Comparison of ENCODE assay signal across 8 cellular contexts in the genomic region with DNA sequence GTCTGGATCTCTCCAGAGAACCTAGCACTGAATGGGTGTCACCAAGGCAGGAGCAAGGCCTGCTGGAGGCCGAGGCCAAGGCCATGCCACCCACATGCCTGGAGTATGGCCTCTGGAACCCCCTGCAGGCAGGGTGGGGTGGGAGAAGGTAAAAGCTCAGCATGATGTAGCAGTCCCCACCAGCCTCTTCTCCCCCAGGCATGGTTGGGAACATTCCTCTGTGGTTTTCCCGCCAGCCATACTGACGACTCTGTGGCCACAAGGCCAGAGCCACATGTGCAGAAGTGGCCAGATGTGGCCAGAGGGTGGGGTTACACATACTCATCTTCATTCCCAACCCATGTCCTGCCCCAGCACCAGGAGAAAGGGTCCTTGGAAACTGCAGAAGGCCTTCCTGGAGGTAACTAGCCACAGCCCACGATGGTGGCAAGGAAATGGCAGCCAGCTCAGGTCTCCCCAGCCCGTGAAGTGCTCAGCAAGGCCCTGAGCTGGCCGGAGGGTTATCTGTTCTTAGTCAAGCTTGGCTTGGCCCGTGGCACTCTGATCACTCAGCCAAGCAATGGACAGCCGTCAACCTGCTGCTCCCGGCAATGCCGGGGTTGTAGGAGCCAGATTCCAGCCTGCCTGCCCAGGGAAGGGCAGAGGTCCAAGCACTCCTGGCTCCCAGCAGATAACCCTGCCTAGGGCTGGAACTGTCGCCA. TPM values are rescaled to one million over a fixed set of nuclear protein-coding genes. Genes with fewer than 3 reads are reported as not detected.
DNase-seq lines count a peak whose midpoint lies in the region; ATAC-seq, FAIRE-seq and TF ChIP-seq lines count a peak whose summit lies in the region.

No MANE protein-coding gene starts in this region.

- H3K27ac Mint-ChIP-seq in activated naive CD8-positive, alpha-beta T cell treated with anti-CD3 and anti-CD28 coated beads, Interleukin-2, amount 50 U/mL, for 24 hours = no peak overlapping the region
- H3K27ac Mint-ChIP-seq in activated naive CD8-positive, alpha-beta T cell treated with anti-CD3 and anti-CD28 coated beads for 36 hours = no peak overlapping the region
- H3K27ac Mint-ChIP-seq in chondrocyte (ENCODE audit: unreplicated experiment) = peak overlapping the region; percentile 98

- peaks cover 9% of the 10 kb centered on the region for H3K4me1 Mint-ChIP-seq in activated naive CD8-positive, alpha-beta T cell treated with anti-CD3 and anti-CD28 coated beads, Interleukin-2, amount 50 U/mL, for 24 hours
- H3K4me1 Mint-ChIP-seq in activated naive CD8-positive, alpha-beta T cell treated with anti-CD3 and anti-CD28 coated beads for 36 hours = peaks cover 13% of the 10 kb centered on the region
- H3K4me1 Mint-ChIP-seq in chondrocyte (ENCODE audit: low read depth) = peaks cover 41% of the 10 kb centered on the region

- no peak for DNase-seq in activated naive CD8-positive, alpha-beta T cell treated with anti-CD3 and anti-CD28 coated beads, Interleukin-2, amount 50 U/mL, for 24 hours
- DNase-seq in activated naive CD8-positive, alpha-beta T cell treated with anti-CD3 and anti-CD28 coated beads for 36 hours = no peak
- no peak for DNase-seq in chondrocyte (ENCODE audit: low spot score)
- peak; percentile 50 for DNase-seq in HepG2 (ENCODE audit: low spot score)
- DNase-seq in uterus = no peak
- DNase-seq in stimulated activated CD8-positive, alpha-beta memory T cell treated with anti-CD3 and anti-CD28 coated beads, Interleukin-4, amount 100 ng/mL, for 48 hours = no peak
- DNase-seq in stimulated activated naive CD4-positive, alpha-beta T cell treated with Interleukin-2 at 50 U/mL for 16 hours (lab: John Stamatoyannopoulos, UW) = no peak

- TF ChIP-seq RAD21 in HepG2 (CRISPR knock-in tag; IDR thresholded peaks at IDR 0.05) = no peak

- H2AFZ ChIP-seq in HepG2 (ENCODE audit: low read length) = no peak overlapping the region

- peak; percentile 17 for ATAC-seq in activated naive CD8-positive, alpha-beta T cell treated with anti-CD3 and anti-CD28 coated beads, Interleukin-2, amount 50 U/mL, for 24 hours
- ATAC-seq in HepG2 (peak; percentile 11), GM19035 (IDR thresholded peaks at IDR 0.05; ENCODE audit: unreplicated experiment) (no peak)

- POLR2A ChIA-PET in HepG2 (lab: Yijun Ruan, JAX) = interaction anchor here (0.6 to 3.1 kb wide), 6 partner anchors 10 to 262 kb away, joined by 3 to 23 read pairs (median 14); a partner anchor contains a TSS

- TF ChIP-seq CTCF in chondrocyte (IDR thresholded peaks at IDR 0.05) (no peak), HepG2 (CRISPR knock-in tag; IDR thresholded peaks at IDR 0.05) (peak; percentile 46), uterus (IDR thresholded peaks at IDR 0.05) (no peak)

- H3K27me3 Mint-ChIP-seq in activated naive CD8-positive, alpha-beta T cell treated with anti-CD3 and anti-CD28 coated beads, Interleukin-2, amount 50 U/mL, for 24 hours = no peaks in the 10 kb centered on the region
- H3K27me3 Mint-ChIP-seq in activated naive CD8-positive, alpha-beta T cell treated with anti-CD3 and anti-CD28 coated beads for 36 hours = no peaks in the 10 kb centered on the region
- H3K27me3 Mint-ChIP-seq in chondrocyte (ENCODE audit: low read depth) = no peaks in the 10 kb centered on the region

- H3K36me3 Mint-ChIP-seq in activated naive CD8-positive, alpha-beta T cell treated with anti-CD3 and anti-CD28 coated beads, Interleukin-2, amount 50 U/mL, for 24 hours (ENCODE audit: low read depth) = no peaks in the 10 kb centered on the region
- no peaks in the 10 kb centered on the region for H3K36me3 Mint-ChIP-seq in activated naive CD8-positive, alpha-beta T cell treated with anti-CD3 and anti-CD28 coated beads for 36 hours
- H3K36me3 Mint-ChIP-seq in chondrocyte (ENCODE audit: low read depth) = peaks cover 3% of the 10 kb centered on the region

- in situ Hi-C loops in HepG2 (cut with HindIII; ENCODE audit: extremely low pct_ligation_motif_present, low pct_unique_long_range_greater_than_20kb) = no loop called here

- no peaks in the 10 kb centered on the region for H3K27me3 ChIP-seq in HepG2 (ENCODE audit: control insufficient read depth in 1 of 2, insufficient read depth in 2 of 2, low read length in 2 of 2)
- no peaks in the 10 kb centered on the region for H3K27me3 ChIP-seq in uterus

- H3K9me3 Mint-ChIP-seq in activated naive CD8-positive, alpha-beta T cell treated with anti-CD3 and anti-CD28 coated beads, Interleukin-2, amount 50 U/mL, for 24 hours = no peaks in the 10 kb centered on the region
- no peaks in the 10 kb centered on the region for H3K9me3 Mint-ChIP-seq in activated naive CD8-positive, alpha-beta T cell treated with anti-CD3 and anti-CD28 coated beads for 36 hours
- no peaks in the 10 kb centered on the region for H3K9me3 Mint-ChIP-seq in chondrocyte (ENCODE audit: low read depth)

- WGBS in HepG2 (ENCODE audit: low lambda C conversion rate) = 69% methylated on average over 3 of the region's 11 CpGs

- peaks cover 7% of the 10 kb centered on the region; the same call in 1 of the 2 replicates for H4K20me1 ChIP-seq in HepG2 (ENCODE audit: insufficient read depth, low read length)

- H3K9ac ChIP-seq in HepG2 (ENCODE audit: insufficient read depth, low read depth, low read length) = peak overlapping the region; percentile 12; the same call in 1 of the 2 replicates

- peak overlapping the region; percentile 94 for H3K27ac ChIP-seq in HepG2 (ENCODE audit: extremely low read length, insufficient read depth, low read length)
- H3K27ac ChIP-seq in uterus = peak overlapping the region; percentile 80 to 91

- H3K4me3 Mint-ChIP-seq in activated naive CD8-positive, alpha-beta T cell treated with anti-CD3 and anti-CD28 coated beads, Interleukin-2, amount 50 U/mL, for 24 hours = no peak overlapping the region
- no peak overlapping the region for H3K4me3 Mint-ChIP-seq in activated naive CD8-positive, alpha-beta T cell treated with anti-CD3 and anti-CD28 coated beads for 36 hours
- no peak overlapping the region for H3K4me3 Mint-ChIP-seq in chondrocyte (ENCODE audit: unreplicated experiment)

- H3K4me3 ChIP-seq in HepG2 (replicated peaks in 1 of 3; ENCODE audit: insufficient read depth in 1 of 3, low read depth in 2 of 3, low read length in 3 of 3) (no peak overlapping the region), uterus (no peak overlapping the region)

- H3K36me3 ChIP-seq in HepG2 (replicated peaks in 1 of 2; ENCODE audit: control insufficient read depth in 1 of 2, insufficient read depth in 2 of 2, low read length in 2 of 2) (peaks cover 4 to 13% of the 10 kb centered on the region in 2 experiments; a peak in 4 of 5 replicates), uterus (no peaks in the 10 kb centered on the region)

- no peaks in the 10 kb centered on the region for H3K9me3 ChIP-seq in HepG2 (ENCODE audit: low read length)
- H3K9me3 ChIP-seq in uterus = no peaks in the 10 kb centered on the region

- FAIRE-seq in HepG2 (lab: Jason Lieb, UNC) = no peak

- CTCF ChIA-PET in HepG2 (lab: Yijun Ruan, JAX; ENCODE audit: low intra/inter-chr PET ratio, low total read pairs) = interaction anchor here (1.4 to 2.4 kb wide), 3 partner anchors 13 to 18 kb away, joined by 3 to 17 read pairs (median 6); no protein-coding TSS in a partner anchor

- no peak for TF ChIP-seq EP300 in HepG2 (IDR thresholded peaks at IDR 0.05; ENCODE audit: low read depth in 2 of 2, low read length in 2 of 2)
- TF ChIP-seq EP300 in HepG2 (CRISPR knock-in tag; IDR thresholded peaks at IDR 0.05; ENCODE audit: borderline replicate concordance) = no peak

- H3K4me2 ChIP-seq in HepG2 (ENCODE audit: low read depth, low read length) = peak overlapping the region; percentile 14; the same call in 1 of the 2 replicates

- TF ChIP-seq POLR2A in HepG2 (IDR thresholded peaks at IDR 0.05; ENCODE audit: insufficient read depth in 1 of 2, low read depth in 2 of 2, low read length in 2 of 2) = 0 out of 4 replicates have a peak, but pooled peaks of 1 of the 2 experiments have one; percentile 13
- no peak for TF ChIP-seq POLR2A in uterus (IDR thresholded peaks at IDR 0.05)

- BruUV-seq in HepG2 (replicated peaks; lab: Mats Ljungman, UMichigan) = no TSS peak

- intact Hi-C loops in HepG2 (cut with micrococcal nuclease; ENCODE audit: unreplicated experiment) = loop anchor here (2.0 kb wide), 1 partner anchor 14 kb away; no protein-coding TSS in a partner anchor
- intact Hi-C loops in uterus (cut with DNase I; ENCODE audit: low total_unique reads) = no loop called here

- H3K4me1 ChIP-seq in HepG2 (ENCODE audit: insufficient read depth, low read length) (peaks cover 57% of the 10 kb centered on the region), uterus (peaks cover 5 to 9% of the 10 kb centered on the region in 2 donors)

- H3K79me2 ChIP-seq in HepG2 (ENCODE audit: insufficient read depth, low read length) = peaks cover 20% of the 10 kb centered on the region

RNA-seq across cellular contexts. Expression of a gene that starts 26.2 kb away (rescaled TPM):
- total RNA-seq in activated naive CD8-positive, alpha-beta T cell treated with anti-CD3 and anti-CD28 coated beads for 36 hours = 10 to 100 TPM; 18.2 to 18.7 TPM
- total RNA-seq in chondrocyte = 46.3 to 51.2 TPM (median 47.0 TPM) in 3 replicates
- total RNA-seq in HepG2 (2016; rRNA removed; fragmentation: Illumina TruSeq; extraction: Trizol) = 34.0 and 46.4 TPM in 2 replicates
- total RNA-seq in HepG2 (2016; cell fraction: cytosol; rRNA removed; fragmentation: Illumina TruSeq; extraction: Trizol; ENCODE audit: low read depth) = 9.5 and 10.8 TPM in 2 replicates
- 32.6 and 44.0 TPM in 2 replicates for total RNA-seq in HepG2 (2016; cell fraction: insoluble cytoplasmic fraction; rRNA removed; fragmentation: Illumina TruSeq; extraction: Trizol)
- 18.6 and 21.1 TPM in 2 replicates for total RNA-seq in HepG2 (2016; cell fraction: membrane; rRNA removed; fragmentation: Illumina TruSeq; extraction: Trizol)
- 37.8 and 39.5 TPM in 2 replicates for total RNA-seq in HepG2 (2016; cell fraction: nucleus; rRNA removed; fragmentation: Illumina TruSeq; extraction: Trizol)
- polyA plus RNA-seq in HepG2 (2011; rRNA removed) = 85.4 and 140 TPM in 2 replicates
- 66.8 and 91.0 TPM in 2 replicates for polyA plus RNA-seq in HepG2 (2011; cell fraction: cytosol; rRNA removed)
- polyA plus RNA-seq in HepG2 (2011; cell fraction: nucleus; rRNA removed) = 179 and 189 TPM in 2 replicates
- 88.1 and 102 TPM in 2 replicates for polyA plus RNA-seq in HepG2 (2012)
- polyA plus RNA-seq in HepG2 (2016; cell fraction: cytosol; fragmentation: Illumina TruSeq; extraction: Trizol; ENCODE audit: low read depth) = 3.3 and 3.4 TPM in 2 replicates
- polyA plus RNA-seq in HepG2 (2016; cell fraction: insoluble cytoplasmic fraction; fragmentation: Illumina TruSeq; extraction: Trizol; ENCODE audit: low read depth) = 24.1 and 29.9 TPM in 2 replicates
- 9.7 and 10.3 TPM in 2 replicates for polyA plus RNA-seq in HepG2 (2016; cell fraction: membrane; fragmentation: Illumina TruSeq; extraction: Trizol; ENCODE audit: low read depth)
- 56.7 and 66.5 TPM in 2 replicates for polyA plus RNA-seq in HepG2 (2016; cell fraction: nucleus; fragmentation: Illumina TruSeq; extraction: Trizol; ENCODE audit: insufficient read depth, low read depth)
- polyA minus RNA-seq in HepG2 (2011; rRNA and poly(A)+ RNA removed; ENCODE audit: low replicate concordance) = 59.4 and 315 TPM in 2 replicates
- 82.1 and 94.7 TPM in 2 replicates for polyA minus RNA-seq in HepG2 (2011; cell fraction: cytosol; rRNA and poly(A)+ RNA removed)
- 68.9 and 78.6 TPM in 2 replicates for polyA minus RNA-seq in HepG2 (2011; cell fraction: nucleus; rRNA and poly(A)+ RNA removed)
- 10 to 100 TPM; 35.9 to 74.1 (median 58.0) TPM for total RNA-seq in uterus

RNA-seq across cellular contexts. Expression of a gene that starts 26.7 kb away (rescaled TPM):
- total RNA-seq in activated naive CD8-positive, alpha-beta T cell treated with anti-CD3 and anti-CD28 coated beads for 36 hours = 10 to 100 TPM; 30.8 to 31.1 TPM
- total RNA-seq in chondrocyte (52.3 to 70.5 TPM (median 59.2 TPM) in 3 replicates), HepG2 (2016; rRNA removed; fragmentation: Illumina TruSeq; extraction: Trizol) (18.8 and 38.5 TPM in 2 replicates), uterus (10 to 100 TPM; 12.4 to 66.3 (median 33.8) TPM)
- 8.6 and 14.9 TPM in 2 replicates for total RNA-seq in HepG2 (2016; cell fraction: cytosol; rRNA removed; fragmentation: Illumina TruSeq; extraction: Trizol; ENCODE audit: low read depth)
- total RNA-seq in HepG2 (2016; cell fraction: insoluble cytoplasmic fraction; rRNA removed; fragmentation: Illumina TruSeq; extraction: Trizol) = 17.5 and 37.8 TPM in 2 replicates
- 16.0 and 22.0 TPM in 2 replicates for total RNA-seq in HepG2 (2016; cell fraction: membrane; rRNA removed; fragmentation: Illumina TruSeq; extraction: Trizol)
- 40.7 and 44.5 TPM in 2 replicates for total RNA-seq in HepG2 (2016; cell fraction: nucleus; rRNA removed; fragmentation: Illumina TruSeq; extraction: Trizol)
- polyA plus RNA-seq in HepG2 (2011; rRNA removed) = 75.8 and 76.1 TPM in 2 replicates
- polyA plus RNA-seq in HepG2 (2011; cell fraction: cytosol; rRNA removed) = 79.2 and 116 TPM in 2 replicates
- polyA plus RNA-seq in HepG2 (2011; cell fraction: nucleus; rRNA removed) = 46.2 and 49.1 TPM in 2 replicates
- 40.3 and 62.7 TPM in 2 replicates for polyA plus RNA-seq in HepG2 (2012)
- 24.5 and 33.4 TPM in 2 replicates for polyA plus RNA-seq in HepG2 (2016; cell fraction: cytosol; fragmentation: Illumina TruSeq; extraction: Trizol; ENCODE audit: low read depth)
- 41.7 and 46.0 TPM in 2 replicates for polyA plus RNA-seq in HepG2 (2016; cell fraction: insoluble cytoplasmic fraction; fragmentation: Illumina TruSeq; extraction: Trizol; ENCODE audit: low read depth)
- 39.8 and 42.2 TPM in 2 replicates for polyA plus RNA-seq in HepG2 (2016; cell fraction: membrane; fragmentation: Illumina TruSeq; extraction: Trizol; ENCODE audit: low read depth)
- 126 and 134 TPM in 2 replicates for polyA plus RNA-seq in HepG2 (2016; cell fraction: nucleus; fragmentation: Illumina TruSeq; extraction: Trizol; ENCODE audit: insufficient read depth, low read depth)
- polyA minus RNA-seq in HepG2 (2011; rRNA and poly(A)+ RNA removed; ENCODE audit: low replicate concordance) = 232 and 267 TPM in 2 replicates
- polyA minus RNA-seq in HepG2 (2011; cell fraction: cytosol; rRNA and poly(A)+ RNA removed) = 41.8 and 52.8 TPM in 2 replicates
- polyA minus RNA-seq in HepG2 (2011; cell fraction: nucleus; rRNA and poly(A)+ RNA removed) = 25.0 and 33.2 TPM in 2 replicates

RNA-seq across cellular contexts. Expression of a gene that starts 30.8 kb away (rescaled TPM):
- total RNA-seq in activated naive CD8-positive, alpha-beta T cell treated with anti-CD3 and anti-CD28 coated beads for 36 hours = 100 to 1,000 TPM; 103 to 110 TPM
- 48.3 to 51.0 TPM (median 49.7 TPM) in 3 replicates for total RNA-seq in chondrocyte
- total RNA-seq in HepG2 (2016; rRNA removed; fragmentation: Illumina TruSeq; extraction: Trizol) = 52.8 and 58.4 TPM in 2 replicates
- 33.1 and 35.6 TPM in 2 replicates for total RNA-seq in HepG2 (2016; cell fraction: cytosol; rRNA removed; fragmentation: Illumina TruSeq; extraction: Trizol; ENCODE audit: low read depth)
- 54.1 and 58.0 TPM in 2 replicates for total RNA-seq in HepG2 (2016; cell fraction: insoluble cytoplasmic fraction; rRNA removed; fragmentation: Illumina TruSeq; extraction: Trizol)
- 83.5 and 84.1 TPM in 2 replicates for total RNA-seq in HepG2 (2016; cell fraction: membrane; rRNA removed; fragmentation: Illumina TruSeq; extraction: Trizol)
- 32.8 and 34.5 TPM in 2 replicates for total RNA-seq in HepG2 (2016; cell fraction: nucleus; rRNA removed; fragmentation: Illumina TruSeq; extraction: Trizol)
- polyA plus RNA-seq in HepG2 (2011; rRNA removed) = 43.3 and 55.7 TPM in 2 replicates
- 39.5 and 49.1 TPM in 2 replicates for polyA plus RNA-seq in HepG2 (2011; cell fraction: cytosol; rRNA removed)
- 23.0 and 23.8 TPM in 2 replicates for polyA plus RNA-seq in HepG2 (2011; cell fraction: nucleus; rRNA removed)
- 41.3 and 43.4 TPM in 2 replicates for polyA plus RNA-seq in HepG2 (2012)
- polyA plus RNA-seq in HepG2 (2016; cell fraction: cytosol; fragmentation: Illumina TruSeq; extraction: Trizol; ENCODE audit: low read depth) = 42.1 and 49.1 TPM in 2 replicates
- polyA plus RNA-seq in HepG2 (2016; cell fraction: insoluble cytoplasmic fraction; fragmentation: Illumina TruSeq; extraction: Trizol; ENCODE audit: low read depth) = 92.1 and 94.1 TPM in 2 replicates
- polyA plus RNA-seq in HepG2 (2016; cell fraction: membrane; fragmentation: Illumina TruSeq; extraction: Trizol; ENCODE audit: low read depth) = 93.0 and 95.9 TPM in 2 replicates
- polyA plus RNA-seq in HepG2 (2016; cell fraction: nucleus; fragmentation: Illumina TruSeq; extraction: Trizol; ENCODE audit: insufficient read depth, low read depth) = 65.1 and 74.2 TPM in 2 replicates
- polyA minus RNA-seq in HepG2 (2011; rRNA and poly(A)+ RNA removed; ENCODE audit: low replicate concordance) = 62.0 and 88.5 TPM in 2 replicates
- polyA minus RNA-seq in HepG2 (2011; cell fraction: cytosol; rRNA and poly(A)+ RNA removed) = 34.6 and 39.9 TPM in 2 replicates
- polyA minus RNA-seq in HepG2 (2011; cell fraction: nucleus; rRNA and poly(A)+ RNA removed) = 40.4 and 42.5 TPM in 2 replicates
- 10 to 100 TPM; 24.5 to 49.8 (median 37.1) TPM for total RNA-seq in uterus

RNA-seq across cellular contexts. Expression of a gene that starts 44.5 kb away (rescaled TPM):
- 10 to 100 TPM; 18.5 to 20.1 TPM for total RNA-seq in activated naive CD8-positive, alpha-beta T cell treated with anti-CD3 and anti-CD28 coated beads for 36 hours
- total RNA-seq in chondrocyte = 1.3 to 2.8 TPM (median 2.0 TPM) in 3 replicates
- 6.7 and 7.1 TPM in 2 replicates for total RNA-seq in HepG2 (2016; rRNA removed; fragmentation: Illumina TruSeq; extraction: Trizol)
- 5.6 and 7.4 TPM in 2 replicates for total RNA-seq in HepG2 (2016; cell fraction: cytosol; rRNA removed; fragmentation: Illumina TruSeq; extraction: Trizol; ENCODE audit: low read depth)
- total RNA-seq in HepG2 (2016; cell fraction: insoluble cytoplasmic fraction; rRNA removed; fragmentation: Illumina TruSeq; extraction: Trizol) = 5.5 and 5.6 TPM in 2 replicates
- total RNA-seq in HepG2 (2016; cell fraction: membrane; rRNA removed; fragmentation: Illumina TruSeq; extraction: Trizol) = 5.5 and 5.6 TPM in 2 replicates
- total RNA-seq in HepG2 (2016; cell fraction: nucleus; rRNA removed; fragmentation: Illumina TruSeq; extraction: Trizol) = 5.1 and 5.5 TPM in 2 replicates
- polyA plus RNA-seq in HepG2 (2011; rRNA removed) = 5.0 and 6.1 TPM in 2 replicates
- polyA plus RNA-seq in HepG2 (2011; cell fraction: cytosol; rRNA removed) = 3.3 and 4.0 TPM in 2 replicates
- polyA plus RNA-seq in HepG2 (2011; cell fraction: nucleus; rRNA removed) = 7.3 and 8.7 TPM in 2 replicates
- polyA plus RNA-seq in HepG2 (2012) = 2.5 and 4.8 TPM in 2 replicates
- 1.4 and 1.5 TPM in 2 replicates for polyA plus RNA-seq in HepG2 (2016; cell fraction: cytosol; fragmentation: Illumina TruSeq; extraction: Trizol; ENCODE audit: low read depth)
- polyA plus RNA-seq in HepG2 (2016; cell fraction: insoluble cytoplasmic fraction; fragmentation: Illumina TruSeq; extraction: Trizol; ENCODE audit: low read depth) = 6.2 and 7.5 TPM in 2 replicates
- polyA plus RNA-seq in HepG2 (2016; cell fraction: membrane; fragmentation: Illumina TruSeq; extraction: Trizol; ENCODE audit: low read depth) = 2.2 and 3.0 TPM in 2 replicates
- polyA plus RNA-seq in HepG2 (2016; cell fraction: nucleus; fragmentation: Illumina TruSeq; extraction: Trizol; ENCODE audit: insufficient read depth, low read depth) = 14.2 and 16.9 TPM in 2 replicates
- 11.6 and 25.6 TPM in 2 replicates for polyA minus RNA-seq in HepG2 (2011; rRNA and poly(A)+ RNA removed; ENCODE audit: low replicate concordance)
- 2.7 and 4.6 TPM in 2 replicates for polyA minus RNA-seq in HepG2 (2011; cell fraction: cytosol; rRNA and poly(A)+ RNA removed)
- 3.9 and 4.5 TPM in 2 replicates for polyA minus RNA-seq in HepG2 (2011; cell fraction: nucleus; rRNA and poly(A)+ RNA removed)
- total RNA-seq in uterus = 1 to 10 TPM in 2 of 4 donors, not detected in 2; 1.6 to 2.4 TPM
